In the genomic region with DNA sequence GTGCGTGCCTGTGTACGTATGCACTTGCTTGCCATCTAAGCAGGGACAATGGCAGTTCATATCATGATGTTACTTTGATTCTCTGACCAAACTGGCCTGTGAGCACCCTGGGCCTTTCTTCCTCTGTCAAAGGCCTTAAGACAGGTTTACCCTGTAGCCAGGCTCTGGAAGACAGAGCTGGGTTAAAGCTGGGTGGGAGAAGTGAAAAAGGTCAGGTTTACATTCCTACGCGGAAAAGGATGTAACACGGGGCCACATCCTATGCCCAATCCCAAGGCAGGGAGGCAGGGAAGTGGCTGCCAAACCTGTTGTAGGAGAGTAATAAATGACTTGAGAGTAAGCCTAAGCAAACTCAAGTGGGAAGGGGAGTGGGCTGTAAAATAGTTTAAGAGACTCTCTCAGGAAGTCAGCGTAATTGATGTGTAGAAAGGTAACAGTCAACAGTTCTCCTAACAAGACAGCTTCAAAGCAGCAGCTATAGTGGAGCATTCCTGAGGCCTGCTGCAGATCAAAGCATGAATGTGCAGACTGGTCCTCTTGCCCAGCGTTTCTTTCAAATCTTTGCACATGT, we compare ENCODE assay signal across 1 cellular context.
TF ChIP-seq lines count a peak whose summit lies in the region.

No MANE protein-coding gene starts in this region.

TF ChIP-seq in H1, 55 proteins besides CTCF, POLR2A, EP300 and RAD21:
- TF ChIP-seq, protein P1, sequence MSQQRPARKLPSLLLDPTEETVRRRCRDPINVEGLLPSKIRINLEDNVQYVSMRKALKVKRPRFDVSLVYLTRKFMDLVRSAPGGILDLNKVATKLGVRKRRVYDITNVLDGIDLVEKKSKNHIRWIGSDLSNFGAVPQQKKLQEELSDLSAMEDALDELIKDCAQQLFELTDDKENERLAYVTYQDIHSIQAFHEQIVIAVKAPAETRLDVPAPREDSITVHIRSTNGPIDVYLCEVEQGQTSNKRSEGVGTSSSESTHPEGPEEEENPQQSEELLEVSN (IDR thresholded peaks at IDR 0.05): no peak
- TF ChIP-seq POLR2AphosphoS5 (IDR thresholded peaks at IDR 0.05; ENCODE audit: low read depth, low read length): no peak
- TF ChIP-seq KDM5A (IDR thresholded peaks at IDR 0.05; ENCODE audit: low read length): no peak
- no peak for TF ChIP-seq NANOG (IDR thresholded peaks at IDR 0.05; ENCODE audit: insufficient read depth, low read depth, low read length, poor library complexity, severe bottlenecking)
- no peak for TF ChIP-seq CREB1 (IDR thresholded peaks at IDR 0.05)
- no peak for TF ChIP-seq RFX5 (IDR thresholded peaks at IDR 0.05; ENCODE audit: borderline replicate concordance, low read depth, low read length)
- TF ChIP-seq, protein P2, sequence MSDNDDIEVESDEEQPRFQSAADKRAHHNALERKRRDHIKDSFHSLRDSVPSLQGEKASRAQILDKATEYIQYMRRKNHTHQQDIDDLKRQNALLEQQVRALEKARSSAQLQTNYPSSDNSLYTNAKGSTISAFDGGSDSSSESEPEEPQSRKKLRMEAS (IDR thresholded peaks at IDR 0.05): no peak
- no peak for TF ChIP-seq EGR1 (IDR thresholded peaks at IDR 0.05; ENCODE audit: borderline replicate concordance, low read depth, low read length)
- no peak for TF ChIP-seq RNF2 (IDR thresholded peaks at IDR 0.05; ENCODE audit: borderline replicate concordance, low read depth, low read length, missing control alignments, poor library complexity, severe bottlenecking)
- TF ChIP-seq TCF12 (IDR thresholded peaks at IDR 0.05; ENCODE audit: low read depth, low read length): no peak
- no peak for TF ChIP-seq HDAC2 (IDR thresholded peaks at IDR 0.05; ENCODE audit: borderline replicate concordance in 1 of 2, low read depth in 2 of 2, low read length in 2 of 2)
- TF ChIP-seq SIRT6 (IDR thresholded peaks at IDR 0.05; ENCODE audit: low read length): no peak
- TF ChIP-seq BRCA1 (IDR thresholded peaks at IDR 0.05; ENCODE audit: low read depth, low read length): no peak
